In the genomic region with DNA sequence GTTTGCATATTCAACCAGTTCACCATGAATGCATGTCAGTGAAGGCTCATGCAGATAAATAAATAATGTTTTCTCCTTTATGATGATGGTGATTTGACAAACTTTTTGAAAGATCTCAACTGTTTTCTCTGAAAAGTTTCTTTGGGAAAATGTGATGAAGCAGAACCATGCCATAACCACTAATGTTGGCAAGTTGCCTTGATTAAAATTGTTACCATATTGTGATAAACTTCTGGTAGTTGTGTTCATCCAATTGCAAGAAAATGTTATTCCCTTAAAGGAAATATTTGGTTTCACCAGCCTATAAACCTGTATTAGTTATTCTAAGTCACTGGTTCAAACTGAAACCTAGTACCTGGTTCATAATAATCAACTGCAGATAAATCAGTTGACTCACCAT, we compare ENCODE assay signal across 10 cellular contexts.
"Had no signal": no experiment of that assay in that cellular context is flagged by ENCODE, and none has a peak within 500 bp of the region (broad histone marks: within the 10 kb centered on the region; RNA-seq: fewer than 3 reads in every experiment).

No MANE protein-coding gene starts in this region.

- ATAC-seq: effector memory CD8-positive, alpha-beta T cell; left lung; psoas muscle; stimulated activated naive CD8-positive, alpha-beta T cell treated with anti-CD3 and anti-CD28 coated beads, Interleukin-15, amount 100 ng/mL, for 72 hours had no signal

- DNase-seq: activated naive CD4-positive, alpha-beta T cell treated with anti-CD3 and anti-CD28 coated beads, Interleukin-2, amount 50 U/mL, for 16 hours; cortex of kidney; effector memory CD8-positive, alpha-beta T cell; head of caudate nucleus; left lung; psoas muscle; stimulated activated CD4-positive, alpha-beta T cell treated with anti-CD3 and anti-CD28 coated beads, Interleukin-4, amount 100 ng/mL, for 1 hour; stimulated activated naive CD8-positive, alpha-beta T cell treated with anti-CD3 and anti-CD28 coated beads, Interleukin-15, amount 100 ng/mL, for 72 hours; testis had no signal

- H3K27me3 ChIP-seq: left lung, testis had no signal

- H3K9me3 ChIP-seq: psoas muscle, testis had no signal

- H3K4me3 ChIP-seq: left lung, psoas muscle, testis had no signal

- H3K27ac ChIP-seq: epithelial cell of prostate, psoas muscle, testis had no signal

- H3K36me3 ChIP-seq: left lung had no signal

- H3K4me1 ChIP-seq: left lung, psoas muscle, testis had no signal
